Comparison of ENCODE assay signal across 10 cellular contexts in genomic region chr17:77316191-77316641, GRCh38.
DNase-seq lines count a peak whose midpoint lies in the region; ATAC-seq and TF ChIP-seq lines count a peak whose summit lies in the region.
"Had no signal": no experiment of that assay in that cellular context is flagged by ENCODE, and none has a peak within 500 bp of the region (broad histone marks: within the 10 kb centered on the region; RNA-seq: fewer than 3 reads in every experiment).

No MANE protein-coding gene starts in this region.

- H3K4me1 ChIP-seq in psoas muscle = peaks cover 25% of the 10 kb centered on the region
- peaks cover 19% of the 10 kb centered on the region for H3K4me1 ChIP-seq in CD8-positive, alpha-beta T cell (ENCODE audit: insufficient read depth, low read length)

- H3K27ac Mint-ChIP-seq in CD8-positive, alpha-beta T cell = no peak overlapping the region

- peaks cover 12% of the 10 kb centered on the region for H3K4me1 Mint-ChIP-seq in CD8-positive, alpha-beta T cell (ENCODE audit: low read depth)

- 56 to 77% (median 64%) methylated on average over 13 to 14 of the region's 14 CpGs for WGBS in psoas muscle, 3 donors

- H3K4me3 ChIP-seq in fibroblast of villous mesenchyme (ENCODE audit: low read depth, low read length) (no peak overlapping the region), psoas muscle (no peak overlapping the region)
- H3K4me3 ChIP-seq in CD8-positive, alpha-beta T cell (ENCODE audit: low read depth, low read length) = no peak overlapping the region

- no peak overlapping the region for H3K4me3 Mint-ChIP-seq in CD8-positive, alpha-beta T cell

- no peaks in the 10 kb centered on the region for H3K27me3 Mint-ChIP-seq in CD8-positive, alpha-beta T cell (ENCODE audit: low read depth)

- peak; percentile 78 for ATAC-seq in SK-N-SH treated with all-trans-retinoic acid at 6 μM for 48 hours
- peak; percentile 25 to 59 (median 51) for ATAC-seq in psoas muscle
- no peak for ATAC-seq in CD8-positive, alpha-beta T cell
- ATAC-seq in HG03135 (IDR thresholded peaks at IDR 0.05; ENCODE audit: unreplicated experiment) = no peak

- H3K27me3 ChIP-seq in psoas muscle (ENCODE audit: insufficient read depth in 3 of 3, low read length in 2 of 3) = no peaks in the 10 kb centered on the region
- no peaks in the 10 kb centered on the region for H3K27me3 ChIP-seq in CD8-positive, alpha-beta T cell (ENCODE audit: insufficient read depth, low read length)

- CTCF ChIA-PET in GM10248 (lab: Yijun Ruan, JAX) = no interaction called here
- CTCF ChIA-PET in CD8-positive, alpha-beta T cell (lab: Charles Lee) = no interaction called here

- no peaks in the 10 kb centered on the region for H3K9me3 Mint-ChIP-seq in CD8-positive, alpha-beta T cell

- H3K36me3 Mint-ChIP-seq in CD8-positive, alpha-beta T cell = no peaks in the 10 kb centered on the region

- no peaks in the 10 kb centered on the region for H3K9me3 ChIP-seq in psoas muscle
- H3K9me3 ChIP-seq in CD8-positive, alpha-beta T cell (ENCODE audit: low read length) = no peaks in the 10 kb centered on the region

- no peaks in the 10 kb centered on the region for H3K36me3 ChIP-seq in psoas muscle (ENCODE audit: insufficient read depth in 1 of 2, low read depth in 1 of 2)
- H3K36me3 ChIP-seq in CD8-positive, alpha-beta T cell (ENCODE audit: insufficient read depth, low read length) = no peaks in the 10 kb centered on the region

- TF ChIP-seq CTCF in fibroblast of villous mesenchyme (IDR thresholded peaks at IDR 0.05; ENCODE audit: insufficient read depth, low read depth, low read length) = no peak
- TF ChIP-seq CTCF in psoas muscle (IDR thresholded peaks at IDR 0.05) = no peak
- no peak for TF ChIP-seq CTCF in GM10248 (IDR thresholded peaks at IDR 0.05; ENCODE audit: control extremely low read depth, extremely low read depth, low read depth, missing control alignments)
- TF ChIP-seq CTCF in CD8-positive, alpha-beta T cell (IDR thresholded peaks at IDR 0.05) = no peak

- peak; percentile 48 for DNase-seq in D341Med (ENCODE audit: low spot score)
- peak; percentile 63 for DNase-seq in fibroblast of villous mesenchyme (ENCODE audit: low read depth)
- DNase-seq in psoas muscle = peak; percentile 64 to 72
- no peak for DNase-seq in GM10248 (ENCODE audit: extremely low spot score)
- no peak for DNase-seq in CD8-positive, alpha-beta T cell
- no peak for DNase-seq in SKM-1 treated with dmso at 0.1 percent for 144 hours (lab: John Stamatoyannopoulos, UW; ENCODE audit: unreplicated experiment)
- DNase-seq: activated effector memory CD4-positive, alpha-beta T cell treated with Interleukin-2 at 50 U/mL for 16 hours; DND-41 had no signal

- POLR2A ChIA-PET in GM10248 (lab: Yijun Ruan, JAX) = no interaction called here
- POLR2A ChIA-PET in CD8-positive, alpha-beta T cell (lab: Charles Lee) = no interaction called here

- intact Hi-C loops in psoas muscle (cut with DNase I) = no loop called here
- intact Hi-C loops in CD8-positive, alpha-beta T cell (cut with DNase I, micrococcal nuclease) = no loop called here

- peak overlapping the region; percentile 60 for H3K27ac ChIP-seq in psoas muscle
- no peak overlapping the region for H3K27ac ChIP-seq in CD8-positive, alpha-beta T cell (ENCODE audit: low read depth, low read length)

TF ChIP-seq in SK-N-SH treated with all-trans-retinoic acid at 6 μM for 48 hours, 23 proteins besides CTCF, POLR2A, EP300 and RAD21:
- TF ChIP-seq CSDC2 (CRISPR knock-in tag; IDR thresholded peaks at IDR 0.05) = no peak
- no peak for TF ChIP-seq ZC3H10 (CRISPR knock-in tag; IDR thresholded peaks at IDR 0.05)
- TF ChIP-seq, protein P1, sequence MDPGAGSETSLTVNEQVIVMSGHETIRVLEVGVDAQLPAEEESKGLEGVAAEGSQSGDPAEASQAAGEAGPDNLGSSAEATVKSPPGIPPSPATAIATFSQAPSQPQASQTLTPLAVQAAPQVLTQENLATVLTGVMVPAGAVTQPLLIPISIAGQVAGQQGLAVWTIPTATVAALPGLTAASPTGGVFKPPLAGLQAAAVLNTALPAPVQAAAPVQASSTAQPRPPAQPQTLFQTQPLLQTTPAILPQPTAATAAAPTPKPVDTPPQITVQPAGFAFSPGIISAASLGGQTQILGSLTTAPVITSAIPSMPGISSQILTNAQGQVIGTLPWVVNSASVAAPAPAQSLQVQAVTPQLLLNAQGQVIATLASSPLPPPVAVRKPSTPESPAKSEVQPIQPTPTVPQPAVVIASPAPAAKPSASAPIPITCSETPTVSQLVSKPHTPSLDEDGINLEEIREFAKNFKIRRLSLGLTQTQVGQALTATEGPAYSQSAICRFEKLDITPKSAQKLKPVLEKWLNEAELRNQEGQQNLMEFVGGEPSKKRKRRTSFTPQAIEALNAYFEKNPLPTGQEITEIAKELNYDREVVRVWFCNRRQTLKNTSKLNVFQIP (CRISPR knock-in tag; IDR thresholded peaks at IDR 0.05; ENCODE audit: borderline replicate concordance, low read depth) = no peak
- no peak for TF ChIP-seq PPARA (CRISPR knock-in tag; IDR thresholded peaks at IDR 0.05; ENCODE audit: borderline replicate concordance)
- no peak for TF ChIP-seq ZNF70 (CRISPR knock-in tag; IDR thresholded peaks at IDR 0.05)
- TF ChIP-seq ESRRG (CRISPR knock-in tag; IDR thresholded peaks at IDR 0.05) = no peak
- TF ChIP-seq ZFP30 (CRISPR knock-in tag; IDR thresholded peaks at IDR 0.05) = no peak
- no peak for TF ChIP-seq GLIS3 (CRISPR knock-in tag; IDR thresholded peaks at IDR 0.05)
- no peak for TF ChIP-seq SNAI2 (CRISPR knock-in tag; IDR thresholded peaks at IDR 0.05)
- TF ChIP-seq CREB5 (CRISPR knock-in tag; IDR thresholded peaks at IDR 0.05; ENCODE audit: low read depth) = no peak
- TF ChIP-seq BACH2 (CRISPR knock-in tag; IDR thresholded peaks at IDR 0.05; ENCODE audit: borderline replicate concordance) = no peak
- TF ChIP-seq TCF4 (CRISPR knock-in tag; IDR thresholded peaks at IDR 0.05; ENCODE audit: borderline replicate concordance) = no peak

Comparison
In these comparisons a context has a peak if more than half of its experiments do, and no peak if none do; other contexts are left out.
1. DNase-seq: peak in D341Med (single experiment), fibroblast of villous mesenchyme (single experiment) and psoas muscle (2 of 2); none in GM10248 (single experiment), CD8-positive, alpha-beta T cell (0 of 7) and SKM-1 treated with dmso at 0.1 percent for 144 hours (single experiment).
2. ATAC-seq: peak in SK-N-SH treated with all-trans-retinoic acid at 6 μM for 48 hours (single experiment) and psoas muscle (4 of 4); none in CD8-positive, alpha-beta T cell (single experiment) and HG03135 (single experiment).